14 cellular contexts compared by ENCODE assay signal in the genomic region with DNA sequence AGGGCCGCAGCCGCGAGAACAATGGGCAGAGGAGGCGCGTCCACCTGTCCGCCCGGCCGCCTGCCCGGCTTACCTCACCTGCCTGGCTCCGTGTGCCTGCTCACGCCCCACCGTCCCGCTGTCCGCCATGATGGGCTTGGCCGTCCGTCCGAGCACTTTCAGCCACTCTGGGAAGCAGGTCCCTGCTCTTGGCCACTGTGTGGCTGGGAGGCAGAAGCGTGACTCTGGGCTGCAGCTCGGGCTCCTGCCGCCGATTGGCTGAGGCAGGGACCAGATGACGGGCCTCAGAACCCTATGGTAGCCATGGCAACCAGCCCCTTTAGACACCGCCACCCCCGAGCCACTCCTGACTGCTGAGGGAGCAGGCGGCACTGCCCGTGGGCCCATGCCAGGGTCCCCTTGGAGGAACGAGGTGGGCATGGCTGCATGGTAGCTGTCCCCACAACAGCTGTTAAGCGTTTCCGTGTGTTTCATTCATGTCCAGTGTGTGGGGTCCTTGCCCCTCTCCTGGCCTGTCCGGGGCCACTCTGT. TPM values are rescaled to one million over a fixed set of nuclear protein-coding genes. Genes with fewer than 3 reads are reported as not detected.
DNase-seq lines count a peak whose midpoint lies in the region; ATAC-seq, FAIRE-seq and TF ChIP-seq lines count a peak whose summit lies in the region.
"Had no signal": no experiment of that assay in that cellular context is flagged by ENCODE, and none has a peak within 500 bp of the region (broad histone marks: within the 10 kb centered on the region; RNA-seq: fewer than 3 reads in every experiment).

No MANE protein-coding gene starts in this region.

- peak overlapping the region in 31 of 59 donors; percentile 11 to 74 (median 49) for H3K27ac ChIP-seq in dorsolateral prefrontal cortex
- H3K27ac ChIP-seq in pancreas: no peak overlapping the region
- H3K27ac ChIP-seq in gastroesophageal sphincter: no peak overlapping the region
- H3K27ac ChIP-seq: heart right ventricle, right atrium auricular region, upper lobe of right lung had no signal

- no peak for FAIRE-seq in pancreas (lab: Jason Lieb, UNC)
- FAIRE-seq: A204.1 had no signal

- 70 to 76% methylated on average over 25 to 30 of the region's 30 CpGs for WGBS in pancreas, 2 donors
- WGBS in gastroesophageal sphincter (ENCODE audit: low coverage in 1 of 2), 2 donors: no CpG with 5 or more reads among the region's 30 CpGs

- intact Hi-C loops in dorsolateral prefrontal cortex (cut with DNase I) (loop anchor here in 1 of 2 donors (5.0 kb wide), 1 partner anchor 254 kb away; no protein-coding TSS in a partner anchor), pancreas (cut with DNase I) (loop anchor here in 1 of 3 donors (5.0 kb wide), 1 partner anchor 254 kb away; no protein-coding TSS in a partner anchor)

- no peak for TF ChIP-seq EP300 in gastroesophageal sphincter (IDR thresholded peaks at IDR 0.05)

- H3K4me1 ChIP-seq in pancreas (no peaks in the 10 kb centered on the region), gastroesophageal sphincter (peaks cover 0 to 8% (median 0%) of the 10 kb centered on the region in 3 donors)
- H3K4me1 ChIP-seq: upper lobe of right lung had no signal

- ATAC-seq in pancreas (no peak), gastroesophageal sphincter (no peak)

- H3K27me3 ChIP-seq in dorsolateral prefrontal cortex (peaks cover 0 to 5% (median 0%) of the 10 kb centered on the region in 45 donors), pancreas (no peaks in the 10 kb centered on the region), gastroesophageal sphincter (peaks cover 38% of the 10 kb centered on the region)
- H3K27me3 ChIP-seq: right atrium auricular region had no signal

- TF ChIP-seq POLR2A in gastroesophageal sphincter (IDR thresholded peaks at IDR 0.05): no peak

- TF ChIP-seq CTCF in dorsolateral prefrontal cortex (IDR thresholded peaks at IDR 0.05 in 54 of 56, conservative IDR thresholded peaks at IDR 0.05 in 2 of 56; ENCODE audit: low read depth in 1 of 56, partially characterized antibody in 56 of 56) (no peak), pancreas (IDR thresholded peaks at IDR 0.05) (no peak), gastroesophageal sphincter (IDR thresholded peaks at IDR 0.05) (no peak)

- H3K36me3 ChIP-seq in pancreas (no peaks in the 10 kb centered on the region), gastroesophageal sphincter (peaks cover 0 to 5% of the 10 kb centered on the region in 2 donors)
- H3K36me3 ChIP-seq: upper lobe of right lung had no signal

- H3K9me3 ChIP-seq in pancreas (no peaks in the 10 kb centered on the region), gastroesophageal sphincter (no peaks in the 10 kb centered on the region)
- H3K9me3 ChIP-seq: heart right ventricle, right atrium auricular region, upper lobe of right lung had no signal

- DNase-seq in NCI-H524 (lab: John Stamatoyannopoulos, UW) (peak; percentile 66 to 77), NCI-H524 treated with DMSO at 0.1 percent for 48 hours (lab: John Stamatoyannopoulos, UW) (no peak), NCI-H146 (lab: John Stamatoyannopoulos, UW) (peak; percentile 76), dorsolateral prefrontal cortex (peak in 8 of 10 donors; percentile 50 to 85 (median 76)), pancreas (peak in 4 of 6 donors; percentile 21 to 71 (median 50)), H4 (ENCODE audit: low spot score) (no peak)
- DNase-seq in stimulated activated naive CD4-positive, alpha-beta T cell treated with Interleukin-2 at 50 U/mL for 16 hours (lab: John Stamatoyannopoulos, UW): no peak
- DNase-seq: activated gamma-delta T cell, cortex of kidney had no signal

- H3K4me3 ChIP-seq in dorsolateral prefrontal cortex (peak overlapping the region in 53 of 59 donors; percentile 11 to 61 (median 44)), pancreas (no peak overlapping the region), gastroesophageal sphincter (no peak overlapping the region)
- H3K4me3 ChIP-seq: heart right ventricle, right atrium auricular region, upper lobe of right lung had no signal

RNA-seq across cellular contexts. Expression of gene AXIN1, which starts 8.9 kb away (rescaled TPM):
- total RNA-seq in dorsolateral prefrontal cortex: 10 to 100 TPM; 13.3 to 34.4 (median 19.8) TPM
- 10 to 100 TPM in 3 of 6 donors, 1 to 10 TPM in 3; 8.0 to 13.6 (median 9.6) TPM for total RNA-seq in pancreas
- polyA plus RNA-seq in pancreas: 10 to 100 TPM; 12.3 to 12.8 TPM
- 5.6 and 7.0 TPM in 2 replicates for total RNA-seq in H4 (2014; rRNA removed; shearing (Covaris generic))
- total RNA-seq in gastroesophageal sphincter: 10 to 100 TPM; 26.0 to 58.8 (median 32.9) TPM

RNA-seq across cellular contexts. Expression of gene MRPL28, which starts 8.9 kb away (rescaled TPM):
- total RNA-seq in dorsolateral prefrontal cortex: 10 to 100 TPM; 38.3 to 94.6 (median 65.9) TPM
- 10 to 100 TPM in 5 of 6 donors, 1 to 10 TPM in 1; 9.2 to 22.0 (median 18.6) TPM for total RNA-seq in pancreas
- 10 to 100 TPM; 58.1 to 65.4 TPM for polyA plus RNA-seq in pancreas
- total RNA-seq in H4 (2014; rRNA removed; shearing (Covaris generic)): 159 and 167 TPM in 2 replicates
- total RNA-seq in gastroesophageal sphincter: 10 to 100 TPM; 47.7 to 93.5 (median 55.8) TPM

RNA-seq across cellular contexts. Expression of gene PGAP6, which starts 20.4 kb away (rescaled TPM):
- total RNA-seq in dorsolateral prefrontal cortex: 10 to 100 TPM; 16.0 to 41.4 (median 25.9) TPM
- total RNA-seq in pancreas: 10 to 100 TPM; 53.1 to 75.5 (median 58.9) TPM
- polyA plus RNA-seq in pancreas: 10 to 100 TPM; 62.1 to 88.5 TPM
- 13.7 and 15.9 TPM in 2 replicates for total RNA-seq in H4 (2014; rRNA removed; shearing (Covaris generic))
- 10 to 100 TPM; 19.9 to 47.6 (median 24.3) TPM for total RNA-seq in gastroesophageal sphincter

RNA-seq across cellular contexts. Expression of gene NME4, which starts 35.6 kb away (rescaled TPM):
- total RNA-seq in dorsolateral prefrontal cortex (10 to 100 TPM; 27.9 to 89.2 (median 49.4) TPM), pancreas (10 to 100 TPM; 11.0 to 32.5 (median 20.8) TPM), gastroesophageal sphincter (100 to 1,000 TPM in 3 of 4 donors, 10 to 100 TPM in 1; 61.1 to 169 (median 136) TPM)
- polyA plus RNA-seq in pancreas: 10 to 100 TPM; 48.4 to 68.6 TPM
- total RNA-seq in H4 (2014; rRNA removed; shearing (Covaris generic)): 87.5 and 95.3 TPM in 2 replicates

RNA-seq across cellular contexts. Expression of gene DECR2, which starts 40.3 kb away (rescaled TPM):
- total RNA-seq in dorsolateral prefrontal cortex (10 to 100 TPM in 108 of 120 experiments, 1 to 10 TPM in 12; 7.2 to 23.9 (median 13.5) TPM), pancreas (10 to 100 TPM in 5 of 6 donors, 1 to 10 TPM in 1; 9.2 to 21.4 (median 15.6) TPM), gastroesophageal sphincter (10 to 100 TPM; 11.7 to 25.4 (median 19.9) TPM)
- polyA plus RNA-seq in pancreas: 10 to 100 TPM; 48.8 to 68.0 TPM
- total RNA-seq in H4 (2014; rRNA removed; shearing (Covaris generic)): 5.9 and 8.7 TPM in 2 replicates

Comparison
In these comparisons a context has a peak if more than half of its experiments do, and no peak if none do; other contexts are left out.
1. DNase-seq: peak in NCI-H524 (2 of 2), NCI-H146 (single experiment), dorsolateral prefrontal cortex (8 of 10) and pancreas (4 of 6); none in NCI-H524 treated with DMSO at 0.1 percent for 48 hours (single experiment), stimulated activated naive CD4-positive, alpha-beta T cell treated with Interleukin-2 at 50 U/mL for 16 hours (single experiment) and H4 (single experiment).
2. H3K27ac ChIP-seq: peak in dorsolateral prefrontal cortex (31 of 59); none in pancreas (0 of 4) and gastroesophageal sphincter (0 of 4).
3. H3K4me3 ChIP-seq: peak in dorsolateral prefrontal cortex (53 of 59); none in pancreas (0 of 4) and gastroesophageal sphincter (0 of 2).